In genomic region chr1:110337704-110338199, GRCh38 we compare ENCODE assay signal across 8 cellular contexts. TPM values are rescaled to one million over a fixed set of nuclear protein-coding genes. Genes with fewer than 3 reads are reported as not detected.
A peak's percentile ranks its signal among the peaks of the same experiment; 100 is the strongest.
DNase-seq lines count a peak whose midpoint lies in the region; ATAC-seq, FAIRE-seq and TF ChIP-seq lines count a peak whose summit lies in the region.

No MANE protein-coding gene starts in this region.

- H4K20me1 ChIP-seq in DOHH2 (ENCODE audit: control insufficient read depth, insufficient read depth, low read depth, low read length) (peaks cover 26% of the 10 kb centered on the region), H1 (replicated peaks in 1 of 2; ENCODE audit: control insufficient read depth in 1 of 2, insufficient read depth in 2 of 2, low read length in 2 of 2) (peaks cover 18 to 22% of the 10 kb centered on the region in 2 experiments)

- H3K9ac ChIP-seq in H1 (replicated peaks in 1 of 4; ENCODE audit: extremely low read depth in 1 of 4, low read depth in 3 of 4, low read length in 3 of 4) (peak overlapping the region; percentile 68 to 91 (median 89)), muscle layer of colon (ENCODE audit: low read length) (peak overlapping the region; percentile 69)

- no peak overlapping the region for H2AK5ac ChIP-seq in H1 (ENCODE audit: low read depth, low read length)

- peak overlapping the region; percentile 78 for H4K5ac ChIP-seq in H1 (ENCODE audit: insufficient read length, low read depth, low read length)

- no peak overlapping the region for H3K23ac ChIP-seq in H1 (ENCODE audit: insufficient read length)

- peak overlapping the region; percentile 93 for H3K27ac ChIP-seq in DOHH2 (ENCODE audit: low read depth, low read length)
- peak overlapping the region; percentile 94 for H3K27ac ChIP-seq in H1 (ENCODE audit: low read depth, low read length)
- H3K27ac ChIP-seq in muscle layer of colon (ENCODE audit: low read depth, low read length): peak overlapping the region; percentile 77
- peak overlapping the region; percentile 91 for H3K27ac ChIP-seq in temporal lobe (ENCODE audit: low read depth, low read length)

- CTCF ChIA-PET in H1 (lab: Charles Lee; ENCODE audit: partially characterized antibody): interaction anchor here (0.7 to 11.4 kb wide), 19 partner anchors 9 to 221 kb away, joined by 3 to 146 read pairs (median 4); partner anchors contain the start of gene KCNC4

- peak; percentile 66 for DNase-seq in NB4 (ENCODE audit: low read depth)
- DNase-seq in activated CD4-positive, alpha-beta T cell treated with anti-CD3 and anti-CD28 coated beads, Interleukin-2, amount 50 U/mL, for 1 hour: peak; percentile 34
- DNase-seq in H1 (ENCODE audit: low read depth in 1 of 2, low spot score in 2 of 2): peak in 1 of 2 experiments; percentile 67

- peak overlapping the region; percentile 82 for H3K14ac ChIP-seq in H1 (ENCODE audit: insufficient read length)

- peak overlapping the region; percentile 95 for H2BK5ac ChIP-seq in H1 (ENCODE audit: low read depth, low read length)

- no peak overlapping the region for H2BK20ac ChIP-seq in H1 (ENCODE audit: low read length)

- no peak for TF ChIP-seq EP300 in H1 (IDR thresholded peaks at IDR 0.05; ENCODE audit: borderline replicate concordance in 1 of 2, low read depth in 2 of 2, low read length in 2 of 2)

- H2BK15ac ChIP-seq in H1 (ENCODE audit: low read length): no peak overlapping the region

- H3K4me2 ChIP-seq in DOHH2 (ENCODE audit: low read length) (peak overlapping the region; percentile 91), H1 (ENCODE audit: insufficient read depth in 1 of 2, low read depth in 2 of 2, low read length in 2 of 2) (peak overlapping the region; percentile 78 to 80)

- peak overlapping the region; percentile 26 for H3K18ac ChIP-seq in H1 (ENCODE audit: extremely low read depth, low read length)

- H3K4me1 ChIP-seq in DOHH2 (ENCODE audit: control insufficient read depth, low read length): peaks cover 41% of the 10 kb centered on the region
- H3K4me1 ChIP-seq in H1 (replicated peaks in 1 of 4; ENCODE audit: control insufficient read depth in 3 of 4, insufficient read depth in 4 of 4, low read length in 3 of 4): peaks cover 0 to 18% (median 15%) of the 10 kb centered on the region in 4 experiments; a peak in 6 of 7 replicates
- peaks cover 34% of the 10 kb centered on the region for H3K4me1 ChIP-seq in muscle layer of colon (ENCODE audit: insufficient read depth, low read length)

- peaks cover 11% of the 10 kb centered on the region for H3K79me1 ChIP-seq in H1 (ENCODE audit: low read depth, low read length)

- peaks cover 6% of the 10 kb centered on the region; the same call in 1 of the 2 replicates for H3K23me2 ChIP-seq in H1 (ENCODE audit: low read depth, low read length)

- TF ChIP-seq CTCF in DOHH2 (IDR thresholded peaks at IDR 0.05; ENCODE audit: low read depth, low read length, poor library complexity, severe bottlenecking) (no peak), NB4 (IDR thresholded peaks at IDR 0.05; ENCODE audit: low read depth, low read length) (no peak), H1 (IDR thresholded peaks at IDR 0.05; ENCODE audit: control extremely low read depth in 1 of 3, insufficient read depth in 1 of 3, low read depth in 1 of 3, low read length in 3 of 3) (no peak)

- peak overlapping the region; percentile 92 for H3K4ac ChIP-seq in H1 (replicated peaks; ENCODE audit: insufficient read length, low read depth, low read length)

- no peak for TF ChIP-seq RAD21 in H1 (IDR thresholded peaks at IDR 0.05 in 1 of 2, conservative IDR thresholded peaks at IDR 0.05 in 1 of 2; ENCODE audit: low read depth in 2 of 2, low read length in 2 of 2)

- no peaks in the 10 kb centered on the region for H3K9me3 ChIP-seq in DOHH2 (ENCODE audit: control insufficient read depth, insufficient read depth, low read length)
- H3K9me3 ChIP-seq in H1 (ENCODE audit: insufficient read depth in 2 of 2, low read depth in 1 of 2, low read length in 1 of 2): no peaks in the 10 kb centered on the region; a peak in 1 of 4 replicates
- no peaks in the 10 kb centered on the region for H3K9me3 ChIP-seq in muscle layer of colon (ENCODE audit: low read length)

- peaks cover 18% of the 10 kb centered on the region for H3F3A ChIP-seq in DOHH2 (ENCODE audit: control insufficient read depth, insufficient read depth)

- no peaks in the 10 kb centered on the region for H3K9me2 ChIP-seq in DOHH2 (replicated peaks; ENCODE audit: control insufficient read depth, low read length)

- H2AFZ ChIP-seq in H1 (ENCODE audit: low read length): peak overlapping the region; percentile 22; the same call in 1 of the 2 replicates

- no peak overlapping the region for H2BK120ac ChIP-seq in H1 (replicated peaks; ENCODE audit: low read depth, low read length)

- POLR2A ChIA-PET in H1 (lab: Charles Lee; ENCODE audit: partially characterized antibody): interaction anchor here (0.6 to 6.2 kb wide), 25 partner anchors 9 to 159 kb away, joined by 3 to 47 read pairs (median 6); partner anchors contain the start of gene KCNC4

- no peak for TF ChIP-seq POLR2A in NB4 (IDR thresholded peaks at IDR 0.05; ENCODE audit: extremely low read depth, insufficient read length)
- TF ChIP-seq POLR2A in H1 (IDR thresholded peaks at IDR 0.05; ENCODE audit: control extremely low read depth in 1 of 2, low read depth in 2 of 2, low read length in 2 of 2): no peak; a peak in 1 of 3 replicates

- peak overlapping the region; percentile 85; the same call in 1 of the 2 replicates for H4K8ac ChIP-seq in H1 (ENCODE audit: extremely low read depth, insufficient read depth, low read length)

- no peak for ATAC-seq in HG03280 (IDR thresholded peaks at IDR 0.05; ENCODE audit: unreplicated experiment)
- no peak for ATAC-seq in HG03571 (IDR thresholded peaks at IDR 0.05; ENCODE audit: unreplicated experiment)

- peak overlapping the region; percentile 62 for H3K56ac ChIP-seq in H1 (replicated peaks; ENCODE audit: insufficient read length, low read depth, low read length)

- H2BK12ac ChIP-seq in H1 (ENCODE audit: low read depth, low read length): no peak overlapping the region

- H3K36me3 ChIP-seq in DOHH2 (ENCODE audit: control insufficient read depth, low read length): peaks cover 44% of the 10 kb centered on the region
- peaks cover 0 to 25% (median 8%) of the 10 kb centered on the region in 4 experiments; a peak in 6 of 8 replicates for H3K36me3 ChIP-seq in H1 (ENCODE audit: control insufficient read depth in 2 of 4, insufficient read depth in 4 of 4, low read length in 3 of 4)
- H3K36me3 ChIP-seq in muscle layer of colon (ENCODE audit: insufficient read depth, low read length): peaks cover 16% of the 10 kb centered on the region

- FAIRE-seq in H1 (lab: Jason Lieb, UNC): no peak

- H3K4me3 ChIP-seq in DOHH2 (ENCODE audit: low read length) (peak overlapping the region; percentile 91), NB4 (ENCODE audit: low read depth, low read length) (peak overlapping the region; percentile 81), H1 (ENCODE audit: extremely low read depth in 1 of 4, insufficient read depth in 2 of 4, low read depth in 3 of 4, low read length in 4 of 4) (peak overlapping the region; percentile 69 to 97 (median 94)), muscle layer of colon (ENCODE audit: low read depth in 1 of 2, low read length in 2 of 2) (peak overlapping the region; percentile 59 to 76)

- H4K91ac ChIP-seq in H1 (replicated peaks; ENCODE audit: insufficient read length, low read length): peak overlapping the region; percentile 79

- WGBS in H1 (ENCODE audit: extremely low coverage in 1 of 2, insufficient coverage in 1 of 2, insufficient read length in 1 of 2, insufficient replicate concordance in 2 of 2, low coverage in 1 of 2, low lambda C conversion rate in 2 of 2, missing lambda C conversion rate in 1 of 2), 2 experiments: 4% methylated on average over 21 of the region's 21 CpGs; no CpG with 5 or more reads in 1 of the 2 experiments

- H3K79me2 ChIP-seq in DOHH2 (ENCODE audit: control insufficient read depth, low read length): peaks cover 62% of the 10 kb centered on the region
- peaks cover 27 to 34% of the 10 kb centered on the region in 2 experiments for H3K79me2 ChIP-seq in H1 (ENCODE audit: control insufficient read depth in 1 of 2, insufficient read depth in 2 of 2, low read length in 2 of 2)

- H3K27me3 ChIP-seq in DOHH2 (ENCODE audit: control insufficient read depth, low read length) (no peaks in the 10 kb centered on the region), H1 (replicated peaks in 1 of 4; ENCODE audit: control insufficient read depth in 3 of 4, extremely low read depth in 1 of 4, insufficient read depth in 3 of 4, low read length in 3 of 4) (no peaks in the 10 kb centered on the region), muscle layer of colon (ENCODE audit: control insufficient read depth in 1 of 2, insufficient read depth in 2 of 2, low read length in 2 of 2) (no peaks in the 10 kb centered on the region)

RNA-seq across cellular contexts. Expression of gene RBM15, which starts 1.4 kb away (rescaled TPM):
- total RNA-seq in H1 (2021; fragmentation: NEBNext Ultra II Directional; extraction: Animal tissue kit (Norgen Biotek cat#: 25700)): 41.2 and 44.9 TPM in 2 replicates
- polyA plus RNA-seq in H1 (2011; rRNA removed): 13.5 and 18.6 TPM in 2 replicates
- 20.8 TPM for polyA plus RNA-seq in H1 (2011; cell fraction: cytosol; rRNA removed)
- polyA plus RNA-seq in H1 (2011; cell fraction: nucleus; rRNA removed): 41.3 TPM
- polyA plus RNA-seq in H1 (2012, experiment 1 of 2): 12.9 to 13.8 TPM (median 13.6 TPM) in 4 replicates
- polyA plus RNA-seq in H1 (2012, experiment 2 of 2): 3.3 TPM
- polyA plus RNA-seq in H1 (2013, experiment 1 of 2): 16.4 TPM
- 14.4 TPM for polyA plus RNA-seq in H1 (2013, experiment 2 of 2)
- 149 and 165 TPM in 2 replicates for polyA minus RNA-seq in H1 (2011; rRNA and poly(A)+ RNA removed)
- 52.1 TPM for polyA minus RNA-seq in H1 (2011; cell fraction: cytosol; rRNA and poly(A)+ RNA removed)
- 184 TPM for polyA minus RNA-seq in H1 (2011; cell fraction: nucleus; rRNA and poly(A)+ RNA removed)
- 25.6 TPM for total RNA-seq in temporal lobe

RNA-seq across cellular contexts. Expression of gene SLC16A4, which starts 53.1 kb away (rescaled TPM):
- total RNA-seq in H1 (2021; fragmentation: NEBNext Ultra II Directional; extraction: Animal tissue kit (Norgen Biotek cat#: 25700)): 0.33 and 0.43 TPM in 2 replicates
- polyA plus RNA-seq in H1 (2011; rRNA removed): 0.20 and 0.30 TPM in 2 replicates
- 0.21 TPM for polyA plus RNA-seq in H1 (2011; cell fraction: cytosol; rRNA removed)
- 0.13 TPM for polyA plus RNA-seq in H1 (2011; cell fraction: nucleus; rRNA removed)
- 0.26 to 0.43 TPM (median 0.33 TPM) in 4 replicates for polyA plus RNA-seq in H1 (2012, experiment 1 of 2)
- polyA plus RNA-seq in H1 (2012, experiment 2 of 2): 0.20 TPM
- polyA plus RNA-seq in H1 (2013, experiment 1 of 2): 0.39 TPM
- 0.59 TPM for polyA plus RNA-seq in H1 (2013, experiment 2 of 2)
- 0.22 and 0.44 TPM in 2 replicates for polyA minus RNA-seq in H1 (2011; rRNA and poly(A)+ RNA removed)
- not detected for polyA minus RNA-seq in H1 (2011; cell fraction: cytosol; rRNA and poly(A)+ RNA removed)
- 1.5 TPM for polyA minus RNA-seq in H1 (2011; cell fraction: nucleus; rRNA and poly(A)+ RNA removed)
- 3.7 TPM for total RNA-seq in temporal lobe
